Comparison of ENCODE assay signal across 22 cellular contexts in the genomic region with DNA sequence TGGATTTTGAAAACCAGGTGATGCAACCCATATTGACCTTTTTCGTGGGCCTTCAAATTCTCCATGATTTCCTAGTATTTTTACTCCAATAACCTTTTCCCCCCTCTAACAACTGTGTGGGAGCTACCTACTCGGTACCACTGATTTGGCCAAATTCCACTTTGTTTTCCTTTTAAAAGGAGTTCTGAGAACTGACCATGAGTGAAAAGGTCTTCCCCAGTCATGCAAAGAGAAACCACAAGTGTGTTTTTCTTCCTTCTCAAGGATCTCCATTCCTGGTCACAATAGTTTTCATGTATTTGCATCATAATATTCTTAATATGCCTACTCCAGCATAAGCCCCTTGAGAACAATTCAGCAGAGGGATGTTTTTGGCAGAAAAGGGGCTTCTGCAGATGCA.
"Had no signal": no experiment of that assay in that cellular context is flagged by ENCODE, and none has a peak within 500 bp of the region (broad histone marks: within the 10 kb centered on the region; RNA-seq: fewer than 3 reads in every experiment).

No MANE protein-coding gene starts in this region.

- H3K4me1 Mint-ChIP-seq: immature natural killer cell had no signal

- H3K9me3 Mint-ChIP-seq: activated T-cell treated with anti-CD3 and anti-CD28 coated beads, Interleukin-2, amount 50 U/mL, for 4 hours; activated T-helper 2 cell treated with anti-CD3 and anti-CD28 coated beads, Interferon-gamma antibody, Interleukin-2, Interleukin-4, amounts not matched to agents 10 μg/mL and 5 μg/mL and 100 μg/mL, durations not matched to agents 14 hours and 24 hours and 36 hours; dendritic cell treated with granulocyte-macrophage colony-stimulating factor and Interleukin-4, amounts not matched to agents 40 ng/mL and 50 ng/mL, for 4 days; nephron progenitor cell; type B pancreatic cell had no signal

- H3K27me3 Mint-ChIP-seq: dendritic cell treated with granulocyte-macrophage colony-stimulating factor and Interleukin-4, amounts not matched to agents 40 ng/mL and 50 ng/mL, for 4 days; type B pancreatic cell had no signal

- H3K4me1 ChIP-seq: body of pancreas, foreskin keratinocyte, spleen, vagina had no signal

- H2AFZ ChIP-seq: hepatocyte had no signal

- H3K27ac ChIP-seq: body of pancreas, cardiac muscle cell, foreskin keratinocyte, hepatocyte, spleen, thoracic aorta, vagina had no signal

- DNase-seq: activated CD8-positive, alpha-beta memory T cell treated with anti-CD3 and anti-CD28 coated beads, Interleukin-2, amount 50 U/mL, for 48 hours; activated naive CD4-positive, alpha-beta T cell; activated T-cell treated with anti-CD3 and anti-CD28 coated beads, Interleukin-2, amount 50 U/mL, for 4 hours; body of pancreas; effector CD4-positive, alpha-beta T cell; erythroblast; foreskin keratinocyte; glutamatergic neuron; immature natural killer cell; nephron progenitor cell; nucleus accumbens; spleen; stimulated activated CD4-positive, alpha-beta T cell treated with anti-CD3 and anti-CD28 coated beads, Interleukin-4, amount 100 ng/mL, for 1 hour; stimulated activated naive CD4-positive, alpha-beta T cell had no signal

- H3K4me2 ChIP-seq: hepatocyte had no signal

- H3K27me3 ChIP-seq: body of pancreas, cardiac muscle cell, foreskin keratinocyte, hepatocyte, vagina had no signal

- H3K4me3 Mint-ChIP-seq: activated naive CD8-positive, alpha-beta T cell; activated T-cell treated with anti-CD3 and anti-CD28 coated beads, Interleukin-2, amount 50 U/mL, for 4 hours; dendritic cell treated with granulocyte-macrophage colony-stimulating factor and Interleukin-4, amounts not matched to agents 40 ng/mL and 50 ng/mL, for 4 days; immature natural killer cell; nephron progenitor cell; type B pancreatic cell had no signal

- H3K79me2 ChIP-seq: hepatocyte had no signal

- H3K9me3 ChIP-seq: body of pancreas, spleen, thoracic aorta, vagina had no signal

- H3K27ac Mint-ChIP-seq: activated naive CD8-positive, alpha-beta T cell; activated T-helper 2 cell treated with anti-CD3 and anti-CD28 coated beads, Interferon-gamma antibody, Interleukin-2, Interleukin-4, amounts not matched to agents 10 μg/mL and 5 μg/mL and 100 μg/mL, durations not matched to agents 14 hours and 24 hours and 36 hours; dendritic cell treated with granulocyte-macrophage colony-stimulating factor and Interleukin-4, amounts not matched to agents 40 ng/mL and 50 ng/mL, for 4 days; immature natural killer cell; nephron progenitor cell; type B pancreatic cell had no signal

- H3K36me3 Mint-ChIP-seq: activated naive CD8-positive, alpha-beta T cell; immature natural killer cell; type B pancreatic cell had no signal
